Comparison of ENCODE assay signal across 18 cellular contexts in genomic region chr13:84651288-84651687, GRCh38.
DNase-seq lines count a peak whose midpoint lies in the region; ATAC-seq, FAIRE-seq and TF ChIP-seq lines count a peak whose summit lies in the region.
"Had no signal": no experiment of that assay in that cellular context is flagged by ENCODE, and none has a peak within 500 bp of the region (broad histone marks: within the 10 kb centered on the region; RNA-seq: fewer than 3 reads in every experiment).

No MANE protein-coding gene starts in this region.

- H3K4me3 ChIP-seq in MM.1S (ENCODE audit: low read length): no peak overlapping the region
- H3K4me3 ChIP-seq: K562, tibial nerve had no signal

- H3K36me3 ChIP-seq in MM.1S (replicated peaks; ENCODE audit: insufficient read depth, low read length): no peaks in the 10 kb centered on the region
- H3K36me3 ChIP-seq: tibial nerve had no signal

- H3K27me3 ChIP-seq in MM.1S (replicated peaks; ENCODE audit: insufficient read depth, low read length): no peaks in the 10 kb centered on the region
- H3K27me3 ChIP-seq: tibial nerve had no signal

- H3K9me3 ChIP-seq in MM.1S (replicated peaks; ENCODE audit: insufficient read depth, low read length): no peaks in the 10 kb centered on the region
- H3K9me3 ChIP-seq: tibial nerve had no signal

- no peaks in the 10 kb centered on the region for H3F3A ChIP-seq in MM.1S (ENCODE audit: insufficient read depth, low read length)

- no peaks in the 10 kb centered on the region for H3K79me2 ChIP-seq in MM.1S (ENCODE audit: low read length)

- H3K4me1 ChIP-seq in MM.1S (ENCODE audit: low read length): no peaks in the 10 kb centered on the region
- H3K4me1 ChIP-seq: tibial nerve had no signal

- peak; percentile 65 for FAIRE-seq in RCC 7860 (lab: Jason Lieb, UNC)
- FAIRE-seq: A204.1, endothelial cell of umbilical vein, GM12891, K562 had no signal

- no peak overlapping the region for H3K4me2 ChIP-seq in MM.1S (ENCODE audit: low read depth, low read length)

- no peaks in the 10 kb centered on the region for H3K9me2 ChIP-seq in MM.1S (replicated peaks; ENCODE audit: insufficient read depth, low read length)

- H3K27ac ChIP-seq in epithelial cell of prostate (peak overlapping the region; percentile 38), MM.1S (ENCODE audit: low read length) (no peak overlapping the region)
- H3K27ac ChIP-seq: tibial nerve had no signal

- no peaks in the 10 kb centered on the region for H4K20me1 ChIP-seq in MM.1S (ENCODE audit: insufficient read depth, low read length)

- no peak overlapping the region for H3K9ac ChIP-seq in MM.1S (ENCODE audit: low read length)

- no peak for ATAC-seq in HG02840 (IDR thresholded peaks at IDR 0.05; ENCODE audit: low FRiP score, unreplicated experiment)
- ATAC-seq: activated CD4-positive, CD25-positive, alpha-beta regulatory T cell treated with anti-CD3 and anti-CD28 coated beads, Interleukin-2, amount 50 U/mL, for 24 hours; K562 had no signal

- DNase-seq in DMS 273 (lab: John Stamatoyannopoulos, UW; ENCODE audit: unreplicated experiment) (peak; percentile 64), DMS 273 treated with DMSO at 0.1 percent for 48 hours (lab: John Stamatoyannopoulos, UW) (no peak), RCC 7860 (ENCODE audit: low spot score) (peak; percentile 75), epithelial cell of prostate (ENCODE audit: low read depth, low spot score) (peak; percentile 73), non-pigmented ciliary epithelial cell (ENCODE audit: low read depth) (peak; percentile 86), MM.1S (no peak)
- no peak for DNase-seq in stimulated activated CD4-positive, alpha-beta T cell treated with anti-CD3 and anti-CD28 coated beads, Interleukin-2, amount 100 ng/mL, for 48 hours
- DNase-seq: DMS53; naive B cell; NCI-H1694 treated with DMSO at 0.1 percent for 48 hours; NK-92 treated with Interleukin-12 subunit alpha and Interleukin-12 subunit beta, amount 100 ng/mL, for 24 hours had no signal

- no peak for TF ChIP-seq CTCF in MM.1S (IDR thresholded peaks at IDR 0.05; ENCODE audit: low read length)

- H2AFZ ChIP-seq in MM.1S (ENCODE audit: low read length): no peak overlapping the region

Comparison
In these comparisons a context has a peak if more than half of its experiments do, and no peak if none do; other contexts are left out.
1. DNase-seq: peak in DMS 273 (single experiment), RCC 7860 (single experiment), epithelial cell of prostate (single experiment) and non-pigmented ciliary epithelial cell (single experiment); none in DMS 273 treated with DMSO at 0.1 percent for 48 hours (single experiment), stimulated activated CD4-positive, alpha-beta T cell treated with anti-CD3 and anti-CD28 coated beads, Interleukin-2, amount 100 ng/mL, for 48 hours (0 of 2) and MM.1S (single experiment).